Comparison of ENCODE assay signal across 18 cellular contexts in genomic region chr18:33020877-33021276, GRCh38.
DNase-seq lines count a peak whose midpoint lies in the region; ATAC-seq, FAIRE-seq and TF ChIP-seq lines count a peak whose summit lies in the region.
"Had no signal": no experiment of that assay in that cellular context is flagged by ENCODE, and none has a peak within 500 bp of the region (broad histone marks: within the 10 kb centered on the region; RNA-seq: fewer than 3 reads in every experiment).

No MANE protein-coding gene starts in this region.

- no peak for TF ChIP-seq POLR2A in HepG2 (IDR thresholded peaks at IDR 0.05; ENCODE audit: insufficient read depth in 1 of 2, low read depth in 2 of 2, low read length in 2 of 2)
- no peak for TF ChIP-seq POLR2A in right lobe of liver (IDR thresholded peaks at IDR 0.05)

- H4K20me1 ChIP-seq in HepG2 (ENCODE audit: insufficient read depth, low read length) (no peaks in the 10 kb centered on the region), OCI-LY3 (ENCODE audit: insufficient read depth, low read length) (no peaks in the 10 kb centered on the region)

- H3K27ac ChIP-seq in HepG2 (ENCODE audit: extremely low read length, insufficient read depth, low read length) = no peak overlapping the region
- no peak overlapping the region for H3K27ac ChIP-seq in right lobe of liver
- H3K27ac ChIP-seq in OCI-LY3 (ENCODE audit: low read length) = no peak overlapping the region
- H3K27ac ChIP-seq in coronary artery = no peak overlapping the region
- H3K27ac ChIP-seq: HL-60, Peyer's patch had no signal

- no peaks in the 10 kb centered on the region for H3K4me1 ChIP-seq in HepG2 (ENCODE audit: insufficient read depth, low read length)
- H3K4me1 ChIP-seq in right lobe of liver = no peaks in the 10 kb centered on the region
- H3K4me1 ChIP-seq in OCI-LY3 (ENCODE audit: low read length) = no peaks in the 10 kb centered on the region
- H3K4me1 ChIP-seq: BE2C, Peyer's patch had no signal

- H2AFZ ChIP-seq in HepG2 (ENCODE audit: low read length) = no peak overlapping the region
- H2AFZ ChIP-seq in OCI-LY3 (ENCODE audit: low read depth, low read length) = no peak overlapping the region

- H3K4me3 ChIP-seq in HepG2 (replicated peaks in 1 of 3; ENCODE audit: insufficient read depth in 1 of 3, low read depth in 2 of 3, low read length in 3 of 3) (no peak overlapping the region), right lobe of liver (no peak overlapping the region), OCI-LY3 (ENCODE audit: low read length) (no peak overlapping the region), coronary artery (no peak overlapping the region)
- H3K4me3 ChIP-seq: Peyer's patch had no signal

- CTCF ChIA-PET in HepG2 (lab: Yijun Ruan, JAX; ENCODE audit: low intra/inter-chr PET ratio, low total read pairs) = no interaction called here

- no peak for FAIRE-seq in HepG2 (lab: Jason Lieb, UNC)

- TF ChIP-seq RAD21 in HepG2 (CRISPR knock-in tag; IDR thresholded peaks at IDR 0.05) = no peak

- no peak for DNase-seq in HepG2 (ENCODE audit: low spot score)
- DNase-seq in right lobe of liver = no peak
- DNase-seq in endothelial cell (ENCODE audit: low spot score) = no peak
- DNase-seq in coronary artery (ENCODE audit: low spot score) = no peak
- DNase-seq in cerebellum (ENCODE audit: low spot score) = no peak
- DNase-seq: BE2C; CD4-positive, alpha-beta T cell; IMR-90; NCI-H1105; NCI-H2107; NCI-H226; NCI-H524; Peyer's patch had no signal

- in situ Hi-C loops in HepG2 (cut with HindIII; ENCODE audit: extremely low pct_ligation_motif_present, low pct_unique_long_range_greater_than_20kb) = no loop called here

- no peaks in the 10 kb centered on the region for H3K36me3 Mint-ChIP-seq in endothelial cell (ENCODE audit: low read depth, unreplicated experiment)

- H3K79me2 ChIP-seq in HepG2 (ENCODE audit: insufficient read depth, low read length) (no peaks in the 10 kb centered on the region), OCI-LY3 (ENCODE audit: low read length) (no peaks in the 10 kb centered on the region)

- no peaks in the 10 kb centered on the region for H3K36me3 ChIP-seq in HepG2 (replicated peaks in 1 of 2; ENCODE audit: control insufficient read depth in 1 of 2, insufficient read depth in 2 of 2, low read length in 2 of 2)
- no peaks in the 10 kb centered on the region for H3K36me3 ChIP-seq in right lobe of liver
- H3K36me3 ChIP-seq in OCI-LY3 (replicated peaks; ENCODE audit: low read depth, low read length) = no peaks in the 10 kb centered on the region
- H3K36me3 ChIP-seq: BE2C, Peyer's patch had no signal

- H3K9me3 Mint-ChIP-seq in endothelial cell (ENCODE audit: unreplicated experiment) = no peaks in the 10 kb centered on the region

- H3K4me3 Mint-ChIP-seq in endothelial cell (ENCODE audit: unreplicated experiment) = no peak overlapping the region
- H3K4me3 Mint-ChIP-seq: CD4-positive, alpha-beta T cell had no signal

- H3K27me3 Mint-ChIP-seq in endothelial cell (ENCODE audit: unreplicated experiment) = no peaks in the 10 kb centered on the region
- H3K27me3 Mint-ChIP-seq: CD4-positive, alpha-beta T cell had no signal

- TF ChIP-seq CTCF in HepG2 (CRISPR knock-in tag; IDR thresholded peaks at IDR 0.05) (peak; percentile 17; the same call in 1 of the 2 replicates), right lobe of liver (IDR thresholded peaks at IDR 0.05) (no peak), OCI-LY3 (IDR thresholded peaks at IDR 0.05; ENCODE audit: low read depth, low read length) (peak; percentile 18), endothelial cell (IDR thresholded peaks at IDR 0.05; ENCODE audit: unreplicated experiment) (no peak), coronary artery (IDR thresholded peaks at IDR 0.05) (no peak)

- 0% methylated on average over 2 of the region's 2 CpGs for WGBS in HepG2 (ENCODE audit: low lambda C conversion rate)
- 46% methylated on average over 2 of the region's 2 CpGs for WGBS in right lobe of liver (ENCODE audit: insufficient coverage, low coverage, low lambda C conversion rate, missing lambda C conversion rate)

- peak overlapping the region; percentile 10 for H3K27ac Mint-ChIP-seq in endothelial cell (ENCODE audit: unreplicated experiment)
- H3K27ac Mint-ChIP-seq: CD4-positive, alpha-beta T cell had no signal

- intact Hi-C loops in HepG2 (cut with micrococcal nuclease; ENCODE audit: unreplicated experiment) = no loop called here
- intact Hi-C loops in right lobe of liver (cut with DNase I) = no loop called here

- no peaks in the 10 kb centered on the region for H3K9me3 ChIP-seq in HepG2 (ENCODE audit: low read length)
- no peaks in the 10 kb centered on the region for H3K9me3 ChIP-seq in right lobe of liver
- no peaks in the 10 kb centered on the region for H3K9me3 ChIP-seq in OCI-LY3 (ENCODE audit: insufficient read depth, low read length)
- H3K9me3 ChIP-seq: BE2C, Peyer's patch had no signal

- H3K9ac ChIP-seq in HepG2 (ENCODE audit: insufficient read depth, low read depth, low read length) (no peak overlapping the region), OCI-LY3 (ENCODE audit: low read length) (no peak overlapping the region)

- H3K27me3 ChIP-seq in HepG2 (ENCODE audit: control insufficient read depth in 1 of 2, insufficient read depth in 2 of 2, low read length in 2 of 2) (no peaks in the 10 kb centered on the region), right lobe of liver (no peaks in the 10 kb centered on the region), OCI-LY3 (ENCODE audit: low read depth, low read length) (no peaks in the 10 kb centered on the region)
- H3K27me3 ChIP-seq: BE2C, Peyer's patch had no signal

- TF ChIP-seq EP300 in HepG2 (IDR thresholded peaks at IDR 0.05; ENCODE audit: low read depth in 2 of 2, low read length in 2 of 2) (no peak), HepG2 (CRISPR knock-in tag; IDR thresholded peaks at IDR 0.05; ENCODE audit: borderline replicate concordance) (no peak)

- H3K4me1 Mint-ChIP-seq in endothelial cell (ENCODE audit: unreplicated experiment) = peaks cover 8% of the 10 kb centered on the region

- no peak for ATAC-seq in HepG2
- no peak for ATAC-seq in right lobe of liver
- ATAC-seq in GM18873 (IDR thresholded peaks at IDR 0.05; ENCODE audit: low FRiP score, unreplicated experiment) = no peak
- ATAC-seq: HCT116, Right ventricle myocardium inferior had no signal

- H3K4me2 ChIP-seq in HepG2 (ENCODE audit: low read depth, low read length) (no peak overlapping the region), OCI-LY3 (ENCODE audit: low read length) (no peak overlapping the region)

- POLR2A ChIA-PET in HepG2 (lab: Yijun Ruan, JAX) = no interaction called here

- BruUV-seq in HepG2 (replicated peaks; lab: Mats Ljungman, UMichigan) = no TSS peak

TF ChIP-seq in HepG2, 621 proteins besides CTCF, POLR2A, EP300 and RAD21:
- TF ChIP-seq, protein P1, sequence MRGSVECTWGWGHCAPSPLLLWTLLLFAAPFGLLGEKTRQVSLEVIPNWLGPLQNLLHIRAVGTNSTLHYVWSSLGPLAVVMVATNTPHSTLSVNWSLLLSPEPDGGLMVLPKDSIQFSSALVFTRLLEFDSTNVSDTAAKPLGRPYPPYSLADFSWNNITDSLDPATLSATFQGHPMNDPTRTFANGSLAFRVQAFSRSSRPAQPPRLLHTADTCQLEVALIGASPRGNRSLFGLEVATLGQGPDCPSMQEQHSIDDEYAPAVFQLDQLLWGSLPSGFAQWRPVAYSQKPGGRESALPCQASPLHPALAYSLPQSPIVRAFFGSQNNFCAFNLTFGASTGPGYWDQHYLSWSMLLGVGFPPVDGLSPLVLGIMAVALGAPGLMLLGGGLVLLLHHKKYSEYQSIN (CRISPR knock-in tag; IDR thresholded peaks at IDR 0.05; ENCODE audit: borderline replicate concordance) = no peak
- TF ChIP-seq PRDM4 (CRISPR knock-in tag; IDR thresholded peaks at IDR 0.05; ENCODE audit: borderline replicate concordance) = no peak

Comparison
In these comparisons a context has a peak if more than half of its experiments do, and no peak if none do; other contexts are left out.
1. CTCF ChIP-seq: peak in HepG2 (single experiment) and OCI-LY3 (single experiment); none in right lobe of liver (0 of 4), endothelial cell (single experiment) and coronary artery (single experiment).